Comparison of ENCODE assay signal across 8 cellular contexts in genomic region chr12:104064842-104065441, GRCh38. TPM values are rescaled to one million over a fixed set of nuclear protein-coding genes. Genes with fewer than 3 reads are reported as not detected.
A peak's percentile ranks its signal among the peaks of the same experiment; 100 is the strongest.
DNase-seq lines count a peak whose midpoint lies in the region; ATAC-seq lines count a peak whose summit lies in the region.

No MANE protein-coding gene starts in this region.

- H3K27ac Mint-ChIP-seq in activated naive CD4-positive, alpha-beta T cell treated with anti-CD3 and anti-CD28 coated beads, Interleukin-2, amount 50 U/mL, for 24 hours: peak overlapping the region; percentile 93
- peak overlapping the region; percentile 74 for H3K27ac Mint-ChIP-seq in activated naive CD8-positive, alpha-beta T cell treated with anti-CD3 and anti-CD28 coated beads, Interleukin-2, amount 50 U/mL, for 24 hours

- peaks cover 15% of the 10 kb centered on the region for H3K36me3 ChIP-seq in skeletal muscle satellite cell (ENCODE audit: insufficient read depth, low read length)

- H3K4me1 Mint-ChIP-seq in activated naive CD4-positive, alpha-beta T cell treated with anti-CD3 and anti-CD28 coated beads, Interleukin-2, amount 50 U/mL, for 24 hours: peaks cover 24% of the 10 kb centered on the region
- peaks cover 22% of the 10 kb centered on the region for H3K4me1 Mint-ChIP-seq in activated naive CD8-positive, alpha-beta T cell treated with anti-CD3 and anti-CD28 coated beads, Interleukin-2, amount 50 U/mL, for 24 hours

- H3K9me3 ChIP-seq in skeletal muscle satellite cell (replicated peaks; ENCODE audit: low read length): no peaks in the 10 kb centered on the region

- ATAC-seq in HG03439 (IDR thresholded peaks at IDR 0.05; ENCODE audit: unreplicated experiment) (peak; percentile 20), GM18858 (IDR thresholded peaks at IDR 0.05; ENCODE audit: unreplicated experiment) (no peak), HG03457 (IDR thresholded peaks at IDR 0.05; ENCODE audit: unreplicated experiment) (no peak)
- no peak for ATAC-seq in activated naive CD8-positive, alpha-beta T cell treated with anti-CD3 and anti-CD28 coated beads, Interleukin-2, amount 50 U/mL, for 24 hours

- peaks cover under 1% of the 10 kb centered on the region for H3K27me3 Mint-ChIP-seq in activated naive CD4-positive, alpha-beta T cell treated with anti-CD3 and anti-CD28 coated beads, Interleukin-2, amount 50 U/mL, for 24 hours
- peaks cover 7% of the 10 kb centered on the region for H3K27me3 Mint-ChIP-seq in activated naive CD8-positive, alpha-beta T cell treated with anti-CD3 and anti-CD28 coated beads, Interleukin-2, amount 50 U/mL, for 24 hours

- H3K4me3 ChIP-seq in skeletal muscle satellite cell (ENCODE audit: low read length): peak overlapping the region; percentile 98

- H3K4me2 ChIP-seq in skeletal muscle satellite cell (ENCODE audit: low read length): peak overlapping the region; percentile 86

- H3K36me3 Mint-ChIP-seq in activated naive CD4-positive, alpha-beta T cell treated with anti-CD3 and anti-CD28 coated beads, Interleukin-2, amount 50 U/mL, for 24 hours: peaks cover 4% of the 10 kb centered on the region
- H3K36me3 Mint-ChIP-seq in activated naive CD8-positive, alpha-beta T cell treated with anti-CD3 and anti-CD28 coated beads, Interleukin-2, amount 50 U/mL, for 24 hours (ENCODE audit: low read depth): peaks cover 2% of the 10 kb centered on the region

- peak overlapping the region; percentile 93 for H3K4me3 Mint-ChIP-seq in activated naive CD4-positive, alpha-beta T cell treated with anti-CD3 and anti-CD28 coated beads, Interleukin-2, amount 50 U/mL, for 24 hours
- H3K4me3 Mint-ChIP-seq in activated naive CD8-positive, alpha-beta T cell treated with anti-CD3 and anti-CD28 coated beads, Interleukin-2, amount 50 U/mL, for 24 hours: peak overlapping the region; percentile 89

- H3K27me3 ChIP-seq in skeletal muscle satellite cell (ENCODE audit: control insufficient read depth, insufficient read depth, low read length): no peaks in the 10 kb centered on the region

- peak overlapping the region; percentile 96 for H3K9ac ChIP-seq in skeletal muscle satellite cell (ENCODE audit: low read depth, low read length)

- peaks cover 11% of the 10 kb centered on the region for H3K4me1 ChIP-seq in skeletal muscle satellite cell (ENCODE audit: control insufficient read depth, insufficient read depth, low read length)

- no peaks in the 10 kb centered on the region for H3K9me3 Mint-ChIP-seq in activated naive CD4-positive, alpha-beta T cell treated with anti-CD3 and anti-CD28 coated beads, Interleukin-2, amount 50 U/mL, for 24 hours
- H3K9me3 Mint-ChIP-seq in activated naive CD8-positive, alpha-beta T cell treated with anti-CD3 and anti-CD28 coated beads, Interleukin-2, amount 50 U/mL, for 24 hours: no peaks in the 10 kb centered on the region

- DNase-seq in activated naive CD4-positive, alpha-beta T cell (lab: John Stamatoyannopoulos, UW): no peak
- no peak for DNase-seq in activated naive CD8-positive, alpha-beta T cell treated with anti-CD3 and anti-CD28 coated beads, Interleukin-2, amount 50 U/mL, for 24 hours
- peak; percentile 31 for DNase-seq in hepatic stellate cell (ENCODE audit: low spot score)

RNA-seq across cellular contexts. Expression of gene HCFC2, which starts 0.6 kb away (rescaled TPM):
- 10.9 and 14.2 TPM in 2 replicates for total RNA-seq in skeletal muscle satellite cell (2012; rRNA removed)

RNA-seq across cellular contexts. Expression of gene GLT8D2, which starts 15.0 kb away (rescaled TPM):
- 11.6 and 15.7 TPM in 2 replicates for total RNA-seq in skeletal muscle satellite cell (2012; rRNA removed)
